8 cellular contexts compared by ENCODE assay signal in genomic region chr17:82037113-82037888, GRCh38. TPM values are rescaled to one million over a fixed set of nuclear protein-coding genes. Genes with fewer than 3 reads are reported as not detected.
DNase-seq lines count a peak whose midpoint lies in the region; ATAC-seq, FAIRE-seq and TF ChIP-seq lines count a peak whose summit lies in the region.

Gene DCXR (minus strand): TSS chr17:82037697. CDS start chr17:82037682, 15 bp downstream.

- CTCF ChIA-PET in BJ (lab: Yijun Ruan, JAX), result interaction anchor here (0.6 to 5.0 kb wide), 27 partner anchors 8 to 391 kb away, joined by 3 to 23 read pairs (median 3); partner anchors contain the start of genes CENPX, LRRC45 and NOTUM

- peak; percentile 95 for FAIRE-seq in GM19239 (lab: Jason Lieb, UNC)

- ATAC-seq in HG03457 (IDR thresholded peaks at IDR 0.05; ENCODE audit: unreplicated experiment), result peak; percentile 68

- DNase-seq in BJ (ENCODE audit: low read depth), result peak; percentile 63
- DNase-seq in GM19239 (ENCODE audit: insufficient read length, low spot score), result peak; percentile 99
- peak; percentile 97 for DNase-seq in NCI-H524 treated with DMSO at 0.1 percent for 48 hours (lab: John Stamatoyannopoulos, UW)
- peak; percentile 90 for DNase-seq in activated CD4-positive, alpha-beta T cell treated with anti-CD3 and anti-CD28 coated beads for 4 hours
- DNase-seq in kidney tubule cell (ENCODE audit: low spot score), result peak; percentile 96
- DNase-seq in stimulated activated CD4-positive, alpha-beta T cell treated with anti-CD3 and anti-CD28 coated beads, Interleukin-1b, Interleukin-23, amount 100 ng/mL, for 24 hours (ENCODE audit: low read depth in 4 of 4, low spot score in 1 of 4), result peak; percentile 81 to 98 (median 88)

- no peaks in the 10 kb centered on the region for H3K27me3 ChIP-seq in BJ (ENCODE audit: control insufficient read depth, insufficient read depth, low read length)

- TF ChIP-seq CTCF in BJ (IDR thresholded peaks at IDR 0.05; ENCODE audit: insufficient read depth, low read depth, low read length), result peak; percentile 53

- H3K36me3 ChIP-seq in BJ (ENCODE audit: control insufficient read depth, insufficient read depth, low read length), result no peaks in the 10 kb centered on the region

- POLR2A ChIA-PET in BJ (lab: Charles Lee), result interaction anchor here (0.5 to 0.7 kb wide), 2 partner anchors 14 to 188 kb away, joined by 3 to 5 read pairs; partner anchors contain the start of genes CENPX and LRRC45

- peak within 1 kb of the TSS; percentile 64 for H3K4me3 ChIP-seq in BJ (ENCODE audit: low read depth, low read length)

- peak within 1 kb of the TSS; percentile 75 for H3K27ac ChIP-seq in cingulate gyrus (ENCODE audit: low read depth, low read length)

RNA-seq across cellular contexts. Expression of gene DCXR, which starts in this region (rescaled TPM):
- polyA plus RNA-seq in BJ (2011; rRNA removed), result 42.7 and 66.0 TPM in 2 replicates
- 21.7 and 40.3 TPM in 2 replicates for polyA minus RNA-seq in BJ (2011; rRNA and poly(A)+ RNA removed)

Comparison
In these comparisons a context has a peak if more than half of its experiments do, and no peak if none do; other contexts are left out.
1. Peak in every context shown above with its lines: DNase-seq, ATAC-seq, H3K4me3 ChIP-seq and H3K27ac ChIP-seq.